Comparison of ENCODE assay signal across 28 cellular contexts in the genomic region with DNA sequence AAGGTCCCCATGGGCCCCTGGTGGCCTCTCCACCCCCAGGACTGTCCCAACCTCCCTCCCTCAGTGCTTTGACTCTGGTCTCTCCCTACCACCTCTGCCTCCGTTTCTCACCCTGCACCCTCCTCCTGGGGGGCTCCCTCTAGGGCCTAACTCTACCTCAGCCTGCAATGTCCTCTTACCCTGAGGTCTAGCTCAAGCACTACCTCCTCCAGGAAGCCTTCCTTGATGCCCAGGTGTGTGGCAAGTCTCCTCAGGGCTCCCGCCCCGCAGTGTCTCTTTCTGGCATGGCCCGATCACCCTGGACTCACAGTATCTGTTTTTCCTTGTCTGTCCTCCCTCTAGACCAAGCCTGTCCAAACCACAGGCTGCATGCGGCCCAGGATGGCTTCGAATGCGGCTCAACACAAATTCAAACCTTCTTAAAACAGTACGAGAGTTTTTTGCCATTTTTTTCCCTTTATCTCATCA.
"Had no signal": no experiment of that assay in that cellular context is flagged by ENCODE, and none has a peak within 500 bp of the region (broad histone marks: within the 10 kb centered on the region; RNA-seq: fewer than 3 reads in every experiment).

No MANE protein-coding gene starts in this region.

- H3K9me3 Mint-ChIP-seq: activated CD4-positive, alpha-beta memory T cell treated with anti-CD3 and anti-CD28 coated beads for 36 hours; activated CD4-positive, alpha-beta T cell treated with anti-CD3 and anti-CD28 coated beads, Interleukin-2, amount 10 ng/mL, durations not matched to agents 24 days and 14 days; activated naive CD4-positive, alpha-beta T cell treated with anti-CD3 and anti-CD28 coated beads, Interleukin-2, amount 50 U/mL, for 24 hours; activated naive CD8-positive, alpha-beta T cell treated with anti-CD3 and anti-CD28 coated beads, Interleukin-2, amount 50 U/mL, for 24 hours; mesothelial cell of epicardium; stimulated activated naive CD8-positive, alpha-beta T cell treated with anti-CD3 and anti-CD28 coated beads, Interleukin-15, Interleukin-2, amounts not matched to agents 100 ng/mL and 50 ng/mL, for 24 hours; T-helper 1 cell treated with Interleukin-12 subunit alpha and Interleukin-12 subunit beta and Interleukin-4 antibody, amounts not matched to agents 30 μg/mL and 1 μg/mL, for 36 hours had no signal

- H3K9me3 ChIP-seq: colonic mucosa, thoracic aorta, uterus had no signal

- DNase-seq: activated CD4-positive, alpha-beta memory T cell treated with anti-CD3 and anti-CD28 coated beads for 36 hours; activated CD4-positive, alpha-beta T cell treated with anti-CD3 and anti-CD28 coated beads, Interleukin-2, amount 10 ng/mL, durations not matched to agents 24 days and 14 days; activated CD4-positive, CD25-positive, alpha-beta regulatory T cell treated with anti-CD3 and anti-CD28 coated beads, Interleukin-2, amount 50 U/mL, for 72 hours; activated CD8-positive, alpha-beta memory T cell treated with anti-CD3 and anti-CD28 coated beads, Interleukin-2, amount 50 U/mL, for 4 hours; activated naive CD8-positive, alpha-beta T cell treated with anti-CD3 and anti-CD28 coated beads, Interleukin-2, amount 50 U/mL, for 24 hours; activated T-cell treated with anti-CD3 and anti-CD28 coated beads, Interleukin-2, amount 50 U/mL, for 1 hour; amygdala; colonic mucosa; effector memory CD4-positive, alpha-beta T cell; erythroblast; hippocampal formation; naive B cell; stimulated activated CD4-positive, alpha-beta T cell treated with anti-CD3 and anti-CD28 coated beads, Interleukin-12 subunit alpha, Interleukin-12 subunit beta, amount 100 ng/mL, for 4 hours; stimulated activated CD4-positive, alpha-beta T cell treated with anti-CD3 and anti-CD28 coated beads, Interleukin-4, amount 100 ng/mL, for 1 hour; SW 1271; T-helper 9 cell; trophoblast cell; uterus; WERI-Rb-1 had no signal

- H3K27me3 Mint-ChIP-seq: activated CD4-positive, alpha-beta T cell treated with anti-CD3 and anti-CD28 coated beads, Interleukin-2, amount 10 ng/mL, durations not matched to agents 24 days and 14 days; activated naive CD4-positive, alpha-beta T cell treated with anti-CD3 and anti-CD28 coated beads, Interleukin-2, amount 50 U/mL, for 24 hours; stimulated activated naive CD8-positive, alpha-beta T cell treated with anti-CD3 and anti-CD28 coated beads, Interleukin-15, Interleukin-2, amounts not matched to agents 100 ng/mL and 50 ng/mL, for 24 hours had no signal

- H3K27ac ChIP-seq: colonic mucosa, dorsolateral prefrontal cortex, gastroesophageal sphincter, thoracic aorta, uterus, WERI-Rb-1 had no signal

- H3K4me3 Mint-ChIP-seq: activated CD4-positive, alpha-beta memory T cell treated with anti-CD3 and anti-CD28 coated beads for 36 hours; activated CD4-positive, alpha-beta T cell treated with anti-CD3 and anti-CD28 coated beads, Interleukin-2, amount 10 ng/mL, durations not matched to agents 24 days and 14 days; activated naive CD4-positive, alpha-beta T cell treated with anti-CD3 and anti-CD28 coated beads, Interleukin-2, amount 50 U/mL, for 24 hours; activated naive CD8-positive, alpha-beta T cell treated with anti-CD3 and anti-CD28 coated beads, Interleukin-2, amount 50 U/mL, for 24 hours; mesothelial cell of epicardium; stimulated activated naive CD8-positive, alpha-beta T cell treated with anti-CD3 and anti-CD28 coated beads, Interleukin-15, Interleukin-2, amounts not matched to agents 100 ng/mL and 50 ng/mL, for 24 hours; T-helper 1 cell treated with Interleukin-12 subunit alpha and Interleukin-12 subunit beta and Interleukin-4 antibody, amounts not matched to agents 30 μg/mL and 1 μg/mL, for 36 hours had no signal

- H3K36me3 ChIP-seq: colonic mucosa, gastroesophageal sphincter, thoracic aorta, uterus had no signal

- H3K4me1 Mint-ChIP-seq: activated CD4-positive, alpha-beta T cell treated with anti-CD3 and anti-CD28 coated beads, Interleukin-2, amount 10 ng/mL, durations not matched to agents 24 days and 14 days; activated naive CD4-positive, alpha-beta T cell treated with anti-CD3 and anti-CD28 coated beads, Interleukin-2, amount 50 U/mL, for 24 hours; activated naive CD8-positive, alpha-beta T cell treated with anti-CD3 and anti-CD28 coated beads, Interleukin-2, amount 50 U/mL, for 24 hours; mesothelial cell of epicardium; naive B cell had no signal

- H3K27ac Mint-ChIP-seq: activated CD4-positive, alpha-beta memory T cell treated with anti-CD3 and anti-CD28 coated beads for 36 hours; activated CD4-positive, alpha-beta T cell treated with anti-CD3 and anti-CD28 coated beads, Interleukin-2, amount 10 ng/mL, durations not matched to agents 24 days and 14 days; activated naive CD4-positive, alpha-beta T cell treated with anti-CD3 and anti-CD28 coated beads, Interleukin-2, amount 50 U/mL, for 24 hours; activated naive CD8-positive, alpha-beta T cell treated with anti-CD3 and anti-CD28 coated beads, Interleukin-2, amount 50 U/mL, for 24 hours; mesothelial cell of epicardium; naive B cell; stimulated activated naive CD8-positive, alpha-beta T cell treated with anti-CD3 and anti-CD28 coated beads, Interleukin-15, Interleukin-2, amounts not matched to agents 100 ng/mL and 50 ng/mL, for 24 hours; T-helper 1 cell treated with Interleukin-12 subunit alpha and Interleukin-12 subunit beta and Interleukin-4 antibody, amounts not matched to agents 30 μg/mL and 1 μg/mL, for 36 hours had no signal

- H3K36me3 Mint-ChIP-seq: activated CD4-positive, alpha-beta memory T cell treated with anti-CD3 and anti-CD28 coated beads for 36 hours; activated naive CD4-positive, alpha-beta T cell treated with anti-CD3 and anti-CD28 coated beads, Interleukin-2, amount 50 U/mL, for 24 hours; mesothelial cell of epicardium; naive B cell had no signal

- ATAC-seq: activated naive CD8-positive, alpha-beta T cell treated with anti-CD3 and anti-CD28 coated beads, Interleukin-2, amount 50 U/mL, for 24 hours; gastroesophageal sphincter; left colon; right cardiac atrium had no signal

- H3K4me1 ChIP-seq: colonic mucosa, gastroesophageal sphincter, uterus had no signal

- H3K4me3 ChIP-seq: colonic mucosa, dorsolateral prefrontal cortex, gastroesophageal sphincter, thoracic aorta, uterus had no signal

- H3K27me3 ChIP-seq: colonic mucosa, dorsolateral prefrontal cortex, gastroesophageal sphincter, uterus had no signal
